Comparison of ENCODE assay signal across 8 cellular contexts in genomic region chr6:146357578-146358340, GRCh38.
DNase-seq lines count a peak whose midpoint lies in the region; ATAC-seq, FAIRE-seq and TF ChIP-seq lines count a peak whose summit lies in the region.

No MANE protein-coding gene starts in this region.

- TF ChIP-seq EP300 in GM12878 (IDR thresholded peaks at IDR 0.05; ENCODE audit: borderline replicate concordance in 1 of 2, control insufficient read depth in 1 of 2, low read depth in 2 of 2, low read length in 2 of 2): no peak

- no peaks in the 10 kb centered on the region for H3K27me3 ChIP-seq in IMR-90 (ENCODE audit: control insufficient read depth, insufficient read depth, low read length)
- no peaks in the 10 kb centered on the region for H3K27me3 ChIP-seq in GM12878 (replicated peaks in 1 of 2; ENCODE audit: control insufficient read depth in 2 of 2, insufficient read depth in 2 of 2, low read length in 1 of 2)

- H3K9ac ChIP-seq in IMR-90 (ENCODE audit: low read depth, low read length): no peak overlapping the region
- H3K9ac ChIP-seq in GM12878 (ENCODE audit: control insufficient read depth, insufficient read depth, low read length): no peak overlapping the region

- H3K18ac ChIP-seq in IMR-90 (ENCODE audit: low read depth, low read length): no peak overlapping the region

- no peak overlapping the region for H2BK20ac ChIP-seq in IMR-90 (ENCODE audit: low read depth, low read length)

- H3K9me3 ChIP-seq in IMR-90 (ENCODE audit: control insufficient read depth, insufficient read depth, low read length) (no peaks in the 10 kb centered on the region), GM12878 (replicated peaks; ENCODE audit: control insufficient read depth, insufficient read depth, low read length) (no peaks in the 10 kb centered on the region)

- no peaks in the 10 kb centered on the region for H3K79me2 ChIP-seq in GM12878 (ENCODE audit: control insufficient read depth, insufficient read depth, low read length)

- POLR2A ChIA-PET in IMR-90 (lab: Charles Lee; ENCODE audit: unreplicated experiment) (no interaction called here), GM12878 (lab: Charles Lee) (no interaction called here)

- H2AK9ac ChIP-seq in IMR-90 (replicated peaks; ENCODE audit: low read depth, low read length, poor library complexity): no peak overlapping the region

- dilution Hi-C loops in IMR-90 (cut with HindIII; ENCODE audit: low sequenced_read_pairs, unreplicated experiment): no loop called here

- TF ChIP-seq POLR2A in IMR-90 (IDR thresholded peaks at IDR 0.05; ENCODE audit: low read depth, low read length) (no peak), GM12878 (IDR thresholded peaks at IDR 0.05; ENCODE audit: low read depth, low read length) (no peak)

- no peak for TF ChIP-seq CTCF in IMR-90 (conservative IDR thresholded peaks at IDR 0.05; ENCODE audit: low read depth, low read length)
- TF ChIP-seq CTCF in GM12878 (IDR thresholded peaks at IDR 0.05 in 2 of 3, conservative IDR thresholded peaks at IDR 0.05 in 1 of 3; ENCODE audit: control insufficient read depth in 2 of 3, extremely low read depth in 1 of 3, insufficient read depth in 1 of 3, low read depth in 3 of 3, low read length in 3 of 3): no peak
- no peak for TF ChIP-seq CTCF in retinal pigment epithelial cell (conservative IDR thresholded peaks at IDR 0.05; ENCODE audit: low read depth, low read length)

- H3K27ac ChIP-seq in IMR-90 (ENCODE audit: insufficient read depth, low read length): no peak overlapping the region
- no peak overlapping the region for H3K27ac ChIP-seq in GM12878 (ENCODE audit: control insufficient read depth, insufficient read depth)

- H2BK15ac ChIP-seq in IMR-90 (ENCODE audit: low read depth, low read length): no peak overlapping the region

- RAD21 ChIA-PET in GM12878 (lab: Charles Lee; ENCODE audit: unreplicated experiment): no interaction called here

- intact Hi-C loops in IMR-90 (cut with micrococcal nuclease): no loop called here
- intact Hi-C loops in GM12878 (cut with micrococcal nuclease; ENCODE audit: unreplicated experiment): no loop called here

- TF ChIP-seq RAD21 in IMR-90 (IDR thresholded peaks at IDR 0.05; ENCODE audit: low read length): no peak
- TF ChIP-seq RAD21 in GM12878 (IDR thresholded peaks at IDR 0.05; ENCODE audit: insufficient read depth, low read depth, low read length): no peak

- CTCF ChIA-PET in IMR-90 (lab: Yijun Ruan, JAX): no interaction called here
- CTCF ChIA-PET in GM12878 (lab: Yijun Ruan, JAX): no interaction called here

- H2BK5ac ChIP-seq in IMR-90 (ENCODE audit: low read depth, low read length, poor library complexity, severe bottlenecking): no peak overlapping the region

- in situ Hi-C loops in IMR-90 (cut with MboI; ENCODE audit: low sequenced_read_pairs): no loop called here
- in situ Hi-C loops in GM12878 (cut with MboI): no loop called here

- H2BK120ac ChIP-seq in IMR-90 (ENCODE audit: low read depth, low read length): no peak overlapping the region

- no peak overlapping the region for H3K23ac ChIP-seq in IMR-90 (ENCODE audit: low read depth, low read length)

- no peak overlapping the region for H3K4ac ChIP-seq in IMR-90 (ENCODE audit: low read depth, low read length)

- SMC1A ChIA-PET in GM12878 (lab: Charles Lee; ENCODE audit: uncharacterized antibody, unreplicated experiment): interaction anchor here (0.7 to 1.1 kb wide), 2 partner anchors 18 to 316 kb away, joined by 3 to 4 read pairs; no protein-coding TSS in a partner anchor

- peak; percentile 95 for DNase-seq in Daoy (ENCODE audit: low read depth)
- DNase-seq in IMR-90: peak; percentile 27
- peak; percentile 13 for DNase-seq in GM12878 (ENCODE audit: low read depth, low spot score)
- DNase-seq in retinal pigment epithelial cell (ENCODE audit: low read depth): peak; percentile 78
- DNase-seq in NCI-H2196 treated with DMSO at 0.1 percent for 48 hours (lab: John Stamatoyannopoulos, UW; ENCODE audit: unreplicated experiment): no peak
- no peak for DNase-seq in NCI-H82 (lab: John Stamatoyannopoulos, UW)
- DNase-seq in D341Med (ENCODE audit: low spot score): no peak

- H3K4me1 ChIP-seq in IMR-90 (ENCODE audit: control insufficient read depth, insufficient read depth, low read length): no peaks in the 10 kb centered on the region
- H3K4me1 ChIP-seq in GM12878 (ENCODE audit: control insufficient read depth, insufficient read depth, low read length): peaks cover 11% of the 10 kb centered on the region

- FAIRE-seq in GM12878 (lab: Jason Lieb, UNC): no peak

- no peak overlapping the region for H2AK5ac ChIP-seq in IMR-90 (ENCODE audit: low read depth, low read length)

- H4K20me1 ChIP-seq in IMR-90 (ENCODE audit: insufficient read depth, low read length) (no peaks in the 10 kb centered on the region), GM12878 (ENCODE audit: control insufficient read depth, insufficient read depth) (no peaks in the 10 kb centered on the region)

- no peak overlapping the region for H3K14ac ChIP-seq in IMR-90 (replicated peaks; ENCODE audit: low read depth, low read length)

- H3K4me2 ChIP-seq in IMR-90 (ENCODE audit: low read depth, low read length) (no peak overlapping the region), GM12878 (ENCODE audit: control insufficient read depth, insufficient read depth) (peak overlapping the region; percentile 67; the same call in 1 of the 2 replicates)

- BruUV-seq in IMR-90 (replicated peaks; lab: Mats Ljungman, UMichigan) (no TSS peak), GM12878 (replicated peaks; lab: Mats Ljungman, UMichigan) (no TSS peak)

- H3K4me3 ChIP-seq in IMR-90 (ENCODE audit: insufficient read depth, low read depth, low read length) (no peak overlapping the region), GM12878 (no peak overlapping the region), retinal pigment epithelial cell (ENCODE audit: low read length) (no peak overlapping the region)

- no peak overlapping the region for H2AFZ ChIP-seq in IMR-90 (replicated peaks; ENCODE audit: low read length, poor library complexity)
- peak overlapping the region; percentile 5; the same call in 1 of the 2 replicates for H2AFZ ChIP-seq in GM12878 (ENCODE audit: control insufficient read depth, low read depth, low read length)

- no peak overlapping the region for H4K8ac ChIP-seq in IMR-90 (ENCODE audit: low read depth in 2 of 2, low read length in 2 of 2)

- H4K91ac ChIP-seq in IMR-90 (ENCODE audit: insufficient read depth, low read depth, low read length): no peak overlapping the region

- H3K9me1 ChIP-seq in IMR-90 (ENCODE audit: insufficient read depth, low read length): 0 out of 2 replicates have a peak, but pooled peaks cover 2% of the 10 kb centered on the region

- no peak overlapping the region for H4K5ac ChIP-seq in IMR-90 (ENCODE audit: low read depth, low read length)

- no peaks in the 10 kb centered on the region for H3K79me1 ChIP-seq in IMR-90 (ENCODE audit: low read depth in 1 of 2, low read length in 2 of 2)

- no CpG with 5 or more reads among the region's 7 CpGs for WGBS in IMR-90 (ENCODE audit: extremely low coverage in 2 of 2, insufficient read length in 1 of 2), 2 experiments
- WGBS in GM12878 (ENCODE audit: insufficient coverage, insufficient replicate concordance, low lambda C conversion rate, missing lambda C conversion rate): 7% methylated on average over 7 of the region's 7 CpGs

- H3K36me3 ChIP-seq in IMR-90 (ENCODE audit: control insufficient read depth, insufficient read depth, low read length): no peaks in the 10 kb centered on the region
- no peaks in the 10 kb centered on the region for H3K36me3 ChIP-seq in GM12878 (ENCODE audit: control insufficient read depth in 2 of 2, insufficient read depth in 2 of 2, low read length in 1 of 2)

- peak; percentile 51 for ATAC-seq in GM21423 (IDR thresholded peaks at IDR 0.05; ENCODE audit: unreplicated experiment)
- ATAC-seq in IMR-90 (ENCODE audit: low read depth): no peak; the same call in 1 of the 2 replicates
- peak; percentile 84 for ATAC-seq in GM12878

- H3K56ac ChIP-seq in IMR-90 (ENCODE audit: extremely low read depth, insufficient read depth, low read length): no peak overlapping the region

TF ChIP-seq in IMR-90, 13 proteins besides CTCF, POLR2A, EP300 and RAD21:
- no peak for TF ChIP-seq USF2 (IDR thresholded peaks at IDR 0.05; ENCODE audit: low read depth, low read length)
- peak; percentile 72 for TF ChIP-seq NFE2L2 (IDR thresholded peaks at IDR 0.05; ENCODE audit: low read depth, low read length)
- no peak for TF ChIP-seq RFX5 (IDR thresholded peaks at IDR 0.05; ENCODE audit: low read depth, low read length)
- no peak for TF ChIP-seq FOS (IDR thresholded peaks at IDR 0.05; ENCODE audit: low read depth, low read length)
- no peak for TF ChIP-seq BHLHE40 (IDR thresholded peaks at IDR 0.05; ENCODE audit: low read depth, low read length)
- TF ChIP-seq MAFK (IDR thresholded peaks at IDR 0.05; ENCODE audit: low read depth, low read length): peak; percentile 30

TF ChIP-seq in GM12878, 131 proteins besides CTCF, POLR2A, EP300 and RAD21:
- TF ChIP-seq BACH1 (IDR thresholded peaks at IDR 0.05; ENCODE audit: borderline replicate concordance) (peak; percentile 76), MEF2B (IDR thresholded peaks at IDR 0.05; ENCODE audit: partially characterized antibody, poor library complexity, severe bottlenecking) (no peak)

Comparison
In these comparisons a context has a peak if more than half of its experiments do, and no peak if none do; other contexts are left out.
1. DNase-seq: peak in Daoy (single experiment), IMR-90 (single experiment), GM12878 (single experiment) and retinal pigment epithelial cell (single experiment); none in NCI-H2196 treated with DMSO at 0.1 percent for 48 hours (single experiment), NCI-H82 (single experiment) and D341Med (single experiment).